23 cellular contexts compared by ENCODE assay signal in genomic region chr9:38224941-38225340, GRCh38.
"Had no signal": no experiment of that assay in that cellular context is flagged by ENCODE, and none has a peak within 500 bp of the region (broad histone marks: within the 10 kb centered on the region; RNA-seq: fewer than 3 reads in every experiment).

No MANE protein-coding gene starts in this region.

- ATAC-seq: activated naive CD8-positive, alpha-beta T cell treated with anti-CD3 and anti-CD28 coated beads, Interleukin-2, amount 50 U/mL, for 24 hours; activated T-cell treated with anti-CD3 and anti-CD28 coated beads, Interleukin-2, amount 50 U/mL, for 4 hours; foreskin keratinocyte; left lobe of liver; mucosa of descending colon; T-cell had no signal

- DNase-seq: activated B cell treated with CpG ODN at 0.5 μM for 24 hours; activated CD4-positive, alpha-beta memory T cell treated with anti-CD3 and anti-CD28 coated beads, Interleukin-2, amount 10 ng/mL, durations not matched to agents 7 days and 5 days; activated CD4-positive, alpha-beta T cell treated with anti-CD3 and anti-CD28 coated beads for 4 hours; activated naive CD4-positive, alpha-beta T cell treated with anti-CD3 and anti-CD28 coated beads, Interleukin-2, amount 10 ng/mL, durations not matched to agents 7 days and 5 days; activated naive CD8-positive, alpha-beta T cell treated with anti-CD3 and anti-CD28 coated beads, Interleukin-2, amount 50 U/mL, for 24 hours; activated T-cell treated with anti-CD3 and anti-CD28 coated beads, Interleukin-2, amount 50 U/mL, for 4 hours; aorta; brain microvascular endothelial cell; central memory CD4-positive, alpha-beta T cell; dorsolateral prefrontal cortex; foreskin keratinocyte; hypothalamus; kidney; mucosa of descending colon; naive B cell; retina; stimulated activated CD8-positive, alpha-beta memory T cell treated with anti-CD3 and anti-CD28 coated beads, Interleukin-4, amount 100 ng/mL, for 48 hours; stimulated activated naive CD4-positive, alpha-beta T cell; T-cell had no signal

- H3K27me3 ChIP-seq: thyroid gland, vagina had no signal

- H3K4me3 ChIP-seq: dorsolateral prefrontal cortex, lung, mucosa of descending colon, thyroid gland, vagina had no signal

- H3K27ac ChIP-seq: brain microvascular endothelial cell, dorsolateral prefrontal cortex, foreskin keratinocyte, thyroid gland, vagina had no signal

- H3K4me1 ChIP-seq: foreskin keratinocyte had no signal

- H3K9me3 Mint-ChIP-seq: activated B cell treated with CpG ODN at 0.5 μM for 24 hours; activated CD4-positive, alpha-beta memory T cell treated with anti-CD3 and anti-CD28 coated beads, Interleukin-2, amount 10 ng/mL, durations not matched to agents 7 days and 5 days; activated naive CD4-positive, alpha-beta T cell treated with anti-CD3 and anti-CD28 coated beads, Interleukin-2, amount 10 ng/mL, durations not matched to agents 7 days and 5 days; activated naive CD8-positive, alpha-beta T cell treated with anti-CD3 and anti-CD28 coated beads, Interleukin-2, amount 50 U/mL, for 24 hours; activated T-cell treated with anti-CD3 and anti-CD28 coated beads, Interleukin-2, amount 50 U/mL, for 4 hours; T-cell had no signal

- H3K9me3 ChIP-seq: mucosa of descending colon, thyroid gland, vagina had no signal

- H3K36me3 Mint-ChIP-seq: activated naive CD4-positive, alpha-beta T cell treated with anti-CD3 and anti-CD28 coated beads, Interleukin-2, amount 10 ng/mL, durations not matched to agents 7 days and 5 days; naive B cell; T-cell had no signal

- H3K36me3 ChIP-seq: brain microvascular endothelial cell, thyroid gland, vagina had no signal

- H3K4me3 Mint-ChIP-seq: activated B cell treated with CpG ODN at 0.5 μM for 24 hours; activated CD4-positive, alpha-beta memory T cell treated with anti-CD3 and anti-CD28 coated beads, Interleukin-2, amount 10 ng/mL, durations not matched to agents 7 days and 5 days; activated naive CD4-positive, alpha-beta T cell treated with anti-CD3 and anti-CD28 coated beads, Interleukin-2, amount 10 ng/mL, durations not matched to agents 7 days and 5 days; activated naive CD8-positive, alpha-beta T cell treated with anti-CD3 and anti-CD28 coated beads, Interleukin-2, amount 50 U/mL, for 24 hours; activated T-cell treated with anti-CD3 and anti-CD28 coated beads, Interleukin-2, amount 50 U/mL, for 4 hours; naive B cell; T-cell had no signal

- H3K27ac Mint-ChIP-seq: activated B cell treated with CpG ODN at 0.5 μM for 24 hours; activated CD4-positive, alpha-beta memory T cell treated with anti-CD3 and anti-CD28 coated beads, Interleukin-2, amount 10 ng/mL, durations not matched to agents 7 days and 5 days; activated naive CD4-positive, alpha-beta T cell treated with anti-CD3 and anti-CD28 coated beads, Interleukin-2, amount 10 ng/mL, durations not matched to agents 7 days and 5 days; activated naive CD8-positive, alpha-beta T cell treated with anti-CD3 and anti-CD28 coated beads, Interleukin-2, amount 50 U/mL, for 24 hours; naive B cell had no signal
